ENCODE assay signal across 13 cellular contexts in the genomic region with DNA sequence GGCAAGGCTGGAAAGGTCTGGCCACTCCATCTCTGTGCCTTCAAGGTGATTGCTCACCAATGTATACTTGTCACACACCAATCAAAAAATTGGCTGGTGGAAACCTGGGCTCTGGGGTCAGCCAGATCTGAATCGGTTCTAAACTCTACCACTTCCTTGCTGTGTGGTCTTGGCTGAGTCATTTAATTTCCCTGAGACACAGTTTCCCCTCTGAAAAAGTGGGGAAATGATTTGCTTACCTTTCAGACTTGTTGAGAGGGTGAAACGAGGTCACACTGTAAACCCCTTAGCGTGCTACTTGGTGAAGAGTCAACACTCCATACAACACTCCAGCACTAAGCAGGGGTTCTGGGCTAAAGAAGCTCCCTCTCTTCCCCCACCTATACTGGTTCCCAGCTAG.
A peak's percentile ranks its signal among the peaks of the same experiment; 100 is the strongest.
DNase-seq lines count a peak whose midpoint lies in the region; ATAC-seq and TF ChIP-seq lines count a peak whose summit lies in the region.
"Had no signal": no experiment of that assay in that cellular context is flagged by ENCODE, and none has a peak within 500 bp of the region (broad histone marks: within the 10 kb centered on the region; RNA-seq: fewer than 3 reads in every experiment).

No MANE protein-coding gene starts in this region.

- H3K36me3 Mint-ChIP-seq in activated T-cell treated with anti-CD3 and anti-CD28 coated beads, Interleukin-2, amount 50 U/mL, for 4 hours (ENCODE audit: insufficient read depth), result no peaks in the 10 kb centered on the region
- no peaks in the 10 kb centered on the region for H3K36me3 Mint-ChIP-seq in activated T-helper 17 cell treated with anti-CD3 and anti-CD28 coated beads, Interleukin-2, amount 50 U/mL, for 72 hours (ENCODE audit: low read depth)

- no peaks in the 10 kb centered on the region for H3K36me3 ChIP-seq in tibial artery

- TF ChIP-seq CTCF in tibial artery (IDR thresholded peaks at IDR 0.05), result no peak

- no peaks in the 10 kb centered on the region for H3K27me3 Mint-ChIP-seq in activated T-cell treated with anti-CD3 and anti-CD28 coated beads, Interleukin-2, amount 50 U/mL, for 4 hours (ENCODE audit: low read depth)
- H3K27me3 Mint-ChIP-seq in activated T-helper 17 cell treated with anti-CD3 and anti-CD28 coated beads, Interleukin-2, amount 50 U/mL, for 72 hours, result no peaks in the 10 kb centered on the region

- ATAC-seq in activated T-cell treated with anti-CD3 and anti-CD28 coated beads, Interleukin-2, amount 50 U/mL, for 4 hours, result peak; percentile 21 to 34
- peak; percentile 80 for ATAC-seq in activated T-helper 17 cell treated with anti-CD3 and anti-CD28 coated beads, Interleukin-2, amount 50 U/mL, for 72 hours (replicated peaks)
- ATAC-seq in GM19455 (IDR thresholded peaks at IDR 0.05; ENCODE audit: unreplicated experiment) (no peak), HG03025 (IDR thresholded peaks at IDR 0.05; ENCODE audit: low FRiP score, unreplicated experiment) (no peak)

- intact Hi-C loops in tibial artery (cut with DNase I; ENCODE audit: low total_unique reads), result no loop called here

- peaks cover 4% of the 10 kb centered on the region for H3K9me3 Mint-ChIP-seq in activated T-cell treated with anti-CD3 and anti-CD28 coated beads, Interleukin-2, amount 50 U/mL, for 4 hours
- no peaks in the 10 kb centered on the region for H3K9me3 Mint-ChIP-seq in activated T-helper 17 cell treated with anti-CD3 and anti-CD28 coated beads, Interleukin-2, amount 50 U/mL, for 72 hours

- no peak overlapping the region for H3K27ac Mint-ChIP-seq in activated T-helper 17 cell treated with anti-CD3 and anti-CD28 coated beads, Interleukin-2, amount 50 U/mL, for 72 hours

- no peaks in the 10 kb centered on the region for H3K27me3 ChIP-seq in tibial artery

- no peaks in the 10 kb centered on the region for H3K4me1 Mint-ChIP-seq in activated T-cell treated with anti-CD3 and anti-CD28 coated beads, Interleukin-2, amount 50 U/mL, for 4 hours (ENCODE audit: low read depth)
- H3K4me1 Mint-ChIP-seq in activated T-helper 17 cell treated with anti-CD3 and anti-CD28 coated beads, Interleukin-2, amount 50 U/mL, for 72 hours, result no peaks in the 10 kb centered on the region

- DNase-seq in activated T-cell treated with anti-CD3 and anti-CD28 coated beads, Interleukin-2, amount 50 U/mL, for 4 hours, result no peak
- no peak for DNase-seq in activated T-cell treated with anti-CD3 and anti-CD28 coated beads, Interleukin-2, amount 50 U/mL, for 1 hour
- peak; percentile 1 to 8 for DNase-seq in stimulated activated CD8-positive, alpha-beta memory T cell treated with anti-CD3 and anti-CD28 coated beads, Interleukin-15, amount 100 ng/mL, for 48 hours (ENCODE audit: low read depth in 2 of 2)
- no peak for DNase-seq in stimulated activated CD8-positive, alpha-beta memory T cell treated with anti-CD3 and anti-CD28 coated beads, Interleukin-4, amount 100 ng/mL, for 48 hours
- DNase-seq in tibial artery, result no peak
- DNase-seq: GOT3, NCI-H187 treated with DMSO at 0.1 percent for 48 hours, NCI-H345, NCI-H526 had no signal

- no peak overlapping the region for H3K4me3 ChIP-seq in tibial artery

- H3K4me3 Mint-ChIP-seq in activated T-cell treated with anti-CD3 and anti-CD28 coated beads, Interleukin-2, amount 50 U/mL, for 4 hours, result no peak overlapping the region
- H3K4me3 Mint-ChIP-seq in activated T-helper 17 cell treated with anti-CD3 and anti-CD28 coated beads, Interleukin-2, amount 50 U/mL, for 72 hours, result no peak overlapping the region

- H3K4me1 ChIP-seq in tibial artery, result no peaks in the 10 kb centered on the region

- no peak overlapping the region for H3K27ac ChIP-seq in tibial artery
- H3K27ac ChIP-seq: C4-2B had no signal

- H3K9me3 ChIP-seq in tibial artery, result no peaks in the 10 kb centered on the region

Comparison
In these comparisons a context has a peak if more than half of its experiments do, and no peak if none do; other contexts are left out.
1. DNase-seq: peak in stimulated activated CD8-positive, alpha-beta memory T cell treated with anti-CD3 and anti-CD28 coated beads, Interleukin-15, amount 100 ng/mL, for 48 hours (2 of 2); none in activated T-cell treated with anti-CD3 and anti-CD28 coated beads, Interleukin-2, amount 50 U/mL, for 4 hours (single experiment), activated T-cell treated with anti-CD3 and anti-CD28 coated beads, Interleukin-2, amount 50 U/mL, for 1 hour (single experiment), stimulated activated CD8-positive, alpha-beta memory T cell treated with anti-CD3 and anti-CD28 coated beads, Interleukin-4, amount 100 ng/mL, for 48 hours (single experiment) and tibial artery (0 of 2).
2. ATAC-seq: peak in activated T-cell treated with anti-CD3 and anti-CD28 coated beads, Interleukin-2, amount 50 U/mL, for 4 hours (2 of 2) and activated T-helper 17 cell treated with anti-CD3 and anti-CD28 coated beads, Interleukin-2, amount 50 U/mL, for 72 hours (single experiment); none in GM19455 (single experiment) and HG03025 (single experiment).